In genomic region chr3:193859195-193859594, GRCh38 we compare ENCODE assay signal across 1 cellular context.
A peak's percentile ranks its signal among the peaks of the same experiment; 100 is the strongest.
TF ChIP-seq lines count a peak whose summit lies in the region.

No MANE protein-coding gene starts in this region.

TF ChIP-seq in K562, 482 proteins besides CTCF, POLR2A, EP300 and RAD21 (continued from another document and continues in another):
- TF ChIP-seq ELF2 (CRISPR knock-in tag; IDR thresholded peaks at IDR 0.05) (no peak), HES1 (IDR thresholded peaks at IDR 0.05; ENCODE audit: low read depth) (no peak), JUN (IDR thresholded peaks at IDR 0.05; ENCODE audit: borderline replicate concordance, low read depth, low read length) (peak; percentile 65), JUN (CRISPR knock-in tag; IDR thresholded peaks at IDR 0.05; ENCODE audit: borderline replicate concordance) (no peak), RCOR1 (IDR thresholded peaks at IDR 0.05; ENCODE audit: borderline replicate concordance in 1 of 2, low read depth in 2 of 2, low read length in 2 of 2) (peak in 1 of 2 experiments; percentile 31; a peak in 1 of 4 replicates), TCF3 (CRISPR knock-in tag; IDR thresholded peaks at IDR 0.05) (no peak), HEY1 (CRISPR knock-in tag; IDR thresholded peaks at IDR 0.05; ENCODE audit: borderline replicate concordance) (no peak), DNMT1 (IDR thresholded peaks at IDR 0.05) (no peak), JUND (IDR thresholded peaks at IDR 0.05; ENCODE audit: borderline replicate concordance, low read depth, low read length) (peak; percentile 96), JUND (tag; IDR thresholded peaks at IDR 0.05; ENCODE audit: borderline replicate concordance, low read depth, low read length) (peak; percentile 89; the same call in 2 of the 3 replicates), GTF2E2 (tag; IDR thresholded peaks at IDR 0.05) (no peak), ZNF518B (CRISPR knock-in tag; IDR thresholded peaks at IDR 0.05) (no peak), PTRF (tag; IDR thresholded peaks at IDR 0.05) (no peak), ETV1 (tag; conservative IDR thresholded peaks at IDR 0.05; ENCODE audit: low read depth) (peak; percentile 70), HDAC8 (tag; IDR thresholded peaks at IDR 0.05) (no peak), ZNF121 (CRISPR knock-in tag; conservative IDR thresholded peaks at IDR 0.05) (no peak), MEF2D (tag; conservative IDR thresholded peaks at IDR 0.05; ENCODE audit: low read depth) (no peak), ZNF282 (CRISPR knock-in tag; IDR thresholded peaks at IDR 0.05) (no peak), ZNF212 (CRISPR knock-in tag; IDR thresholded peaks at IDR 0.05) (no peak), ZZZ3 (IDR thresholded peaks at IDR 0.05) (no peak), HMGXB4 (CRISPR knock-in tag; IDR thresholded peaks at IDR 0.05) (no peak), RFX5 (IDR thresholded peaks at IDR 0.05; ENCODE audit: low read depth, low read length) (peak; percentile 91), MBD2 (IDR thresholded peaks at IDR 0.05; ENCODE audit: borderline replicate concordance, low read depth) (0 out of 2 replicates have a peak, but pooled peaks have one; percentile 28), ZNF668 (CRISPR knock-in tag; IDR thresholded peaks at IDR 0.05) (no peak), TAF15 (IDR thresholded peaks at IDR 0.05; ENCODE audit: low read depth, low read length) (no peak), EZH2 (IDR thresholded peaks at IDR 0.05; ENCODE audit: borderline replicate concordance, low read depth, low read length) (no peak), EHMT2 (IDR thresholded peaks at IDR 0.05) (no peak), HDAC2 (IDR thresholded peaks at IDR 0.05) (0 out of 2 replicates have a peak, but pooled peaks have one; percentile 9), PML (IDR thresholded peaks at IDR 0.05; ENCODE audit: low read length) (no peak), MAZ (CRISPR knock-in tag; conservative IDR thresholded peaks at IDR 0.05 in 1 of 2, IDR thresholded peaks at IDR 0.05 in 1 of 2) (no peak), ZBTB49 (CRISPR knock-in tag; IDR thresholded peaks at IDR 0.05; ENCODE audit: borderline replicate concordance) (no peak), TBP (optimal IDR thresholded peaks at IDR 0.05; ENCODE audit: low read depth, low read length) (no peak), CC2D1A (IDR thresholded peaks at IDR 0.05) (no peak), FUS (optimal IDR thresholded peaks at IDR 0.05; ENCODE audit: low read depth, low read length) (no peak), SMARCA5 (IDR thresholded peaks at IDR 0.05) (no peak), NONO (IDR thresholded peaks at IDR 0.05; ENCODE audit: low read depth in 2 of 2, low read length in 1 of 2) (no peak), FOXK2 (conservative IDR thresholded peaks at IDR 0.05 in 1 of 2, IDR thresholded peaks at IDR 0.05 in 1 of 2; ENCODE audit: low read depth in 2 of 2) (no peak), MYNN (IDR thresholded peaks at IDR 0.05) (no peak), MYNN (CRISPR knock-in tag; IDR thresholded peaks at IDR 0.05) (no peak), CBX8 (IDR thresholded peaks at IDR 0.05; ENCODE audit: borderline replicate concordance, extremely low read depth, low read depth, low read length, poor library complexity, severe bottlenecking) (no peak)
- TF ChIP-seq, protein P1, sequence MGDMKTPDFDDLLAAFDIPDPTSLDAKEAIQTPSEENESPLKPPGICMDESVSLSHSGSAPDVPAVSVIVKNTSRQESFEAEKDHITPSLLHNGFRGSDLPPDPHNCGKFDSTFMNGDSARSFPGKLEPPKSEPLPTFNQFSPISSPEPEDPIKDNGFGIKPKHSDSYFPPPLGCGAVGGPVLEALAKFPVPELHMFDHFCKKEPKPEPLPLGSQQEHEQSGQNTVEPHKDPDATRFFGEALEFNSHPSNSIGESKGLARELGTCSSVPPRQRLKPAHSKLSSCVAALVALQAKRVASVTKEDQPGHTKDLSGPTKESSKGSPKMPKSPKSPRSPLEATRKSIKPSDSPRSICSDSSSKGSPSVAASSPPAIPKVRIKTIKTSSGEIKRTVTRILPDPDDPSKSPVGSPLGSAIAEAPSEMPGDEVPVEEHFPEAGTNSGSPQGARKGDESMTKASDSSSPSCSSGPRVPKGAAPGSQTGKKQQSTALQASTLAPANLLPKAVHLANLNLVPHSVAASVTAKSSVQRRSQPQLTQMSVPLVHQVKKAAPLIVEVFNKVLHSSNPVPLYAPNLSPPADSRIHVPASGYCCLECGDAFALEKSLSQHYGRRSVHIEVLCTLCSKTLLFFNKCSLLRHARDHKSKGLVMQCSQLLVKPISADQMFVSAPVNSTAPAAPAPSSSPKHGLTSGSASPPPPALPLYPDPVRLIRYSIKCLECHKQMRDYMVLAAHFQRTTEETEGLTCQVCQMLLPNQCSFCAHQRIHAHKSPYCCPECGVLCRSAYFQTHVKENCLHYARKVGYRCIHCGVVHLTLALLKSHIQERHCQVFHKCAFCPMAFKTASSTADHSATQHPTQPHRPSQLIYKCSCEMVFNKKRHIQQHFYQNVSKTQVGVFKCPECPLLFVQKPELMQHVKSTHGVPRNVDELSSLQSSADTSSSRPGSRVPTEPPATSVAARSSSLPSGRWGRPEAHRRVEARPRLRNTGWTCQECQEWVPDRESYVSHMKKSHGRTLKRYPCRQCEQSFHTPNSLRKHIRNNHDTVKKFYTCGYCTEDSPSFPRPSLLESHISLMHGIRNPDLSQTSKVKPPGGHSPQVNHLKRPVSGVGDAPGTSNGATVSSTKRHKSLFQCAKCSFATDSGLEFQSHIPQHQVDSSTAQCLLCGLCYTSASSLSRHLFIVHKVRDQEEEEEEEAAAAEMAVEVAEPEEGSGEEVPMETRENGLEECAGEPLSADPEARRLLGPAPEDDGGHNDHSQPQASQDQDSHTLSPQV (IDR thresholded peaks at IDR 0.05): peak; percentile 58; the same call in 1 of the 2 replicates
- TF ChIP-seq, protein P2, sequence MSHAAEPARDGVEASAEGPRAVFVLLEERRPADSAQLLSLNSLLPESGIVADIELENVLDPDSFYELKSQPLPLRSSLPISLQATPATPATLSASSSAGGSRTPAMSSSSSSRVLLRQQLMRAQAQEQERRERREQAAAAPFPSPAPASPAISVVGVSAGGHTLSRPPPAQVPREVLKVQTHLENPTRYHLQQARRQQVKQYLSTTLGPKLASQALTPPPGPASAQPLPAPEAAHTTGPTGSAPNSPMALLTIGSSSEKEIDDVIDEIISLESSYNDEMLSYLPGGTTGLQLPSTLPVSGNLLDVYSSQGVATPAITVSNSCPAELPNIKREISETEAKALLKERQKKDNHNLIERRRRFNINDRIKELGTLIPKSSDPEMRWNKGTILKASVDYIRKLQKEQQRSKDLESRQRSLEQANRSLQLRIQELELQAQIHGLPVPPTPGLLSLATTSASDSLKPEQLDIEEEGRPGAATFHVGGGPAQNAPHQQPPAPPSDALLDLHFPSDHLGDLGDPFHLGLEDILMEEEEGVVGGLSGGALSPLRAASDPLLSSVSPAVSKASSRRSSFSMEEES (CRISPR knock-in tag; IDR thresholded peaks at IDR 0.05): no peak
- TF ChIP-seq, protein P3, sequence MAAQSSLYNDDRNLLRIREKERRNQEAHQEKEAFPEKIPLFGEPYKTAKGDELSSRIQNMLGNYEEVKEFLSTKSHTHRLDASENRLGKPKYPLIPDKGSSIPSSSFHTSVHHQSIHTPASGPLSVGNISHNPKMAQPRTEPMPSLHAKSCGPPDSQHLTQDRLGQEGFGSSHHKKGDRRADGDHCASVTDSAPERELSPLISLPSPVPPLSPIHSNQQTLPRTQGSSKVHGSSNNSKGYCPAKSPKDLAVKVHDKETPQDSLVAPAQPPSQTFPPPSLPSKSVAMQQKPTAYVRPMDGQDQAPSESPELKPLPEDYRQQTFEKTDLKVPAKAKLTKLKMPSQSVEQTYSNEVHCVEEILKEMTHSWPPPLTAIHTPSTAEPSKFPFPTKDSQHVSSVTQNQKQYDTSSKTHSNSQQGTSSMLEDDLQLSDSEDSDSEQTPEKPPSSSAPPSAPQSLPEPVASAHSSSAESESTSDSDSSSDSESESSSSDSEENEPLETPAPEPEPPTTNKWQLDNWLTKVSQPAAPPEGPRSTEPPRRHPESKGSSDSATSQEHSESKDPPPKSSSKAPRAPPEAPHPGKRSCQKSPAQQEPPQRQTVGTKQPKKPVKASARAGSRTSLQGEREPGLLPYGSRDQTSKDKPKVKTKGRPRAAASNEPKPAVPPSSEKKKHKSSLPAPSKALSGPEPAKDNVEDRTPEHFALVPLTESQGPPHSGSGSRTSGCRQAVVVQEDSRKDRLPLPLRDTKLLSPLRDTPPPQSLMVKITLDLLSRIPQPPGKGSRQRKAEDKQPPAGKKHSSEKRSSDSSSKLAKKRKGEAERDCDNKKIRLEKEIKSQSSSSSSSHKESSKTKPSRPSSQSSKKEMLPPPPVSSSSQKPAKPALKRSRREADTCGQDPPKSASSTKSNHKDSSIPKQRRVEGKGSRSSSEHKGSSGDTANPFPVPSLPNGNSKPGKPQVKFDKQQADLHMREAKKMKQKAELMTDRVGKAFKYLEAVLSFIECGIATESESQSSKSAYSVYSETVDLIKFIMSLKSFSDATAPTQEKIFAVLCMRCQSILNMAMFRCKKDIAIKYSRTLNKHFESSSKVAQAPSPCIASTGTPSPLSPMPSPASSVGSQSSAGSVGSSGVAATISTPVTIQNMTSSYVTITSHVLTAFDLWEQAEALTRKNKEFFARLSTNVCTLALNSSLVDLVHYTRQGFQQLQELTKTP (IDR thresholded peaks at IDR 0.05; ENCODE audit: low read depth in 1 of 2, partially characterized antibody in 2 of 2): no peak
